Comparison of ENCODE assay signal across 9 cellular contexts in the genomic region with DNA sequence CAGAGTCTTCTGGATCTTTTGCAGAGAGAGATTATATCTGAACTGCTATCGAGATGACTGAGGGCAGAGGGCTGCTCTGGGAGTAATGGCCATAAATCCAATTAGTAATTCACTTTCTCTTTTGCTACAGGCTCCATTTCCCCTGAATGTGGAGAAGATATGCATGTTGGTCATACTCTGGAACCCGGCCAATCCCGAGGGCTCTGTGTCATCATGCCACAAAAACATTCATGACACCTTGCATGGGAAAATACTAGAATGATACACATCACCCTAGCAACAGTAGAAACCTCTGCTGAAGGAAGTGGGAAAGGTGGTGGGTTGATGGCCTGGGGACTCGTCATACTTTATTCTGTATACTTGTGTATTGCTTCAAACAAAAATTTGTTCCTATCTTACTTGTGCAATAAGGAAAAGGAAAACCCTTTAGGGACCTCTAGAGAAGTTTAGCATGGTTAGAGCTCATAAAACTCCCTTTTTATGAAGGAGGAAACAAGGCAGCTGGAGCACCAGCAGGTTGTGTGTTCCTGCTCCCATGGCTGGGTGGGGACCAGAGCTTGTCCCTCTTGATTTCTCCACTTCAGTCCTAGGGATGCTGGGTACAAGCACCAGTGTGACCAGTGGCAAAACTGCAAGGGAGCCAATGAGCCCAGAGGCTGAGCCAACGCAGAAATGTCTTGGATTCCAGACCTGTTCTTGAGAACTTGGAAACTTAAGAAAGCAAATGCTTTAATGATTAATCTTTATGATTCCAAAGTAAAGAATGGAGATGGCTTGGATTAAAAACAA. TPM values are rescaled to one million over a fixed set of nuclear protein-coding genes. Genes with fewer than 3 reads are reported as not detected.
A peak's percentile ranks its signal among the peaks of the same experiment; 100 is the strongest.
DNase-seq lines count a peak whose midpoint lies in the region; ATAC-seq and TF ChIP-seq lines count a peak whose summit lies in the region.
"Had no signal": no experiment of that assay in that cellular context is flagged by ENCODE, and none has a peak within 500 bp of the region (broad histone marks: within the 10 kb centered on the region; RNA-seq: fewer than 3 reads in every experiment).

No MANE protein-coding gene starts in this region.

- no peaks in the 10 kb centered on the region for H3K4me1 Mint-ChIP-seq in H9

- peak; percentile 44 for DNase-seq in left cardiac atrium
- no peak for DNase-seq in left ventricle myocardium inferior
- DNase-seq in activated T-cell treated with anti-CD3 and anti-CD28 coated beads for 4 hours = peak; percentile 7
- DNase-seq in iris pigment epithelial cell (ENCODE audit: low read depth) = peak; percentile 91
- no peak for DNase-seq in upper lobe of right lung
- DNase-seq in H9 = no peak
- DNase-seq in 8988T = no peak

- no peaks in the 10 kb centered on the region for H3K9me3 ChIP-seq in left ventricle myocardium inferior (replicated peaks)
- no peaks in the 10 kb centered on the region for H3K9me3 ChIP-seq in upper lobe of right lung
- H3K9me3 ChIP-seq in H9 (ENCODE audit: control insufficient read depth, low read depth, low read length) = no peaks in the 10 kb centered on the region

- H3K18ac ChIP-seq in H9 (ENCODE audit: insufficient read length, low read depth, low read length) = no peak overlapping the region

- H2BK20ac ChIP-seq in H9 (ENCODE audit: low read depth, low read length, poor library complexity, severe bottlenecking) = no peak overlapping the region

- H3K23ac ChIP-seq in H9 (ENCODE audit: insufficient read length, low read depth, low read length) = no peak overlapping the region

- H2BK15ac ChIP-seq in H9 (ENCODE audit: low read depth, low read length) = no peak overlapping the region

- no peak overlapping the region for H3K4ac ChIP-seq in H9 (ENCODE audit: low read depth, low read length)

- no peak overlapping the region for H3T11ph ChIP-seq in H9 (ENCODE audit: low read length)

- no peak for TF ChIP-seq CTCF in left ventricle myocardium inferior (IDR thresholded peaks at IDR 0.05; ENCODE audit: borderline replicate concordance)
- TF ChIP-seq CTCF in upper lobe of right lung (IDR thresholded peaks at IDR 0.05) = no peak
- TF ChIP-seq CTCF in H9 (conservative IDR thresholded peaks at IDR 0.05) = no peak

- no CpG with 5 or more reads among the region's 5 CpGs for WGBS in H9 (ENCODE audit: extremely low coverage, insufficient read length, low lambda C conversion rate)

- H3K9me3 Mint-ChIP-seq in H9 = no peaks in the 10 kb centered on the region

- H3K56ac ChIP-seq in H9 (ENCODE audit: insufficient read length, low read depth, low read length) = no peak overlapping the region

- H3K79me2 ChIP-seq in H9 (ENCODE audit: insufficient read depth, low read length) = no peaks in the 10 kb centered on the region

- H3K4me3 ChIP-seq in left ventricle myocardium inferior (no peak overlapping the region), upper lobe of right lung (no peak overlapping the region)

- no peak overlapping the region for H4K91ac ChIP-seq in H9 (ENCODE audit: insufficient read length, low read depth, low read length)

- no peaks in the 10 kb centered on the region for H3K79me1 ChIP-seq in H9 (ENCODE audit: insufficient read depth, low read depth, low read length, poor library complexity, severe bottlenecking)

- H3K23me2 ChIP-seq in H9 (ENCODE audit: insufficient read length, low read depth, low read length, poor library complexity, severe bottlenecking) = no peaks in the 10 kb centered on the region

- no peak overlapping the region for H3K27ac Mint-ChIP-seq in H9

- H2BK12ac ChIP-seq in H9 (ENCODE audit: insufficient read length, low read depth, low read length) = no peak overlapping the region

- intact Hi-C loops in left cardiac atrium (cut with DNase I) (no loop called here), left ventricle myocardium inferior (cut with micrococcal nuclease) (no loop called here), upper lobe of right lung (cut with DNase I) (no loop called here)

- H4K8ac ChIP-seq in H9 (replicated peaks; ENCODE audit: insufficient read length, low read depth, low read length) = no peak overlapping the region

- H2AK5ac ChIP-seq in H9 (ENCODE audit: insufficient read length, low read length) = no peak overlapping the region

- H2BK120ac ChIP-seq in H9 (ENCODE audit: low read depth, low read length, poor library complexity, severe bottlenecking) = no peak overlapping the region

- no peak overlapping the region for H2BK5ac ChIP-seq in H9 (ENCODE audit: insufficient read length, low read length)

- H3K4me2 ChIP-seq in H9 (ENCODE audit: insufficient read depth, insufficient read length, low read length) = no peak overlapping the region

- H2AFZ ChIP-seq in H9 (ENCODE audit: low read length) = no peak overlapping the region

- peak in 1 of 2 donors; percentile 47 for ATAC-seq in left cardiac atrium
- ATAC-seq in upper lobe of right lung = peak; percentile 34
- no peak for ATAC-seq in HG03039 (IDR thresholded peaks at IDR 0.05; ENCODE audit: unreplicated experiment)

- peaks cover 2% of the 10 kb centered on the region; the same call in 1 of the 2 replicates for H3K27me3 Mint-ChIP-seq in H9 (ENCODE audit: low read depth)

- H3K27me3 ChIP-seq in left ventricle myocardium inferior (ENCODE audit: low read depth) (no peaks in the 10 kb centered on the region), upper lobe of right lung (no peaks in the 10 kb centered on the region), H9 (ENCODE audit: insufficient read depth, low read length) (no peaks in the 10 kb centered on the region)

- H3K27ac ChIP-seq in left ventricle myocardium inferior (replicated peaks) (no peak overlapping the region), upper lobe of right lung (no peak overlapping the region), H9 (ENCODE audit: insufficient read length, low read depth, low read length) (no peak overlapping the region)

- H3K4me1 ChIP-seq in left ventricle myocardium inferior = peaks cover 14% of the 10 kb centered on the region
- no peaks in the 10 kb centered on the region for H3K4me1 ChIP-seq in upper lobe of right lung
- H3K4me1 ChIP-seq in H9 (ENCODE audit: insufficient read depth, low read length) = no peaks in the 10 kb centered on the region

- H3K4me3 Mint-ChIP-seq in H9 = no peak overlapping the region

- no peaks in the 10 kb centered on the region for H3K36me3 Mint-ChIP-seq in H9 (ENCODE audit: insufficient read depth in 1 of 3, low read depth in 3 of 3)

- H3K9ac ChIP-seq in H9 (ENCODE audit: extremely low read depth, insufficient read length, low read length) = no peak overlapping the region

- H3K36me3 ChIP-seq in left ventricle myocardium inferior (no peaks in the 10 kb centered on the region), upper lobe of right lung (no peaks in the 10 kb centered on the region)

- no peak overlapping the region for H3K14ac ChIP-seq in H9 (ENCODE audit: insufficient read depth, low read length)

- H4K20me1 ChIP-seq in H9 (ENCODE audit: control insufficient read depth, insufficient read depth, insufficient read length) = no peaks in the 10 kb centered on the region

- no peak overlapping the region for H4K5ac ChIP-seq in H9 (ENCODE audit: insufficient read length, low read depth, low read length)

RNA-seq across cellular contexts. Expression of a gene that starts 25.9 kb away (rescaled TPM):
- total RNA-seq in left cardiac atrium = not detected
- not detected for total RNA-seq in left ventricle myocardium inferior
- not detected for total RNA-seq in upper lobe of right lung
- not detected in 2 replicates for total RNA-seq in H9 (2021)
- total RNA-seq: liver had no signal

Comparison
In these comparisons a context has a peak if more than half of its experiments do, and no peak if none do; other contexts are left out.
1. DNase-seq: peak in left cardiac atrium (single experiment), activated T-cell treated with anti-CD3 and anti-CD28 coated beads for 4 hours (single experiment) and iris pigment epithelial cell (single experiment); none in left ventricle myocardium inferior (single experiment), upper lobe of right lung (single experiment), H9 (single experiment) and 8988T (single experiment).